ENCODE assay signal across 12 cellular contexts in genomic region chr16:83068686-83069085, GRCh38.
DNase-seq lines count a peak whose midpoint lies in the region; ATAC-seq, FAIRE-seq and TF ChIP-seq lines count a peak whose summit lies in the region.
"Had no signal": no experiment of that assay in that cellular context is flagged by ENCODE, and none has a peak within 500 bp of the region (broad histone marks: within the 10 kb centered on the region; RNA-seq: fewer than 3 reads in every experiment).

No MANE protein-coding gene starts in this region.

- CTCF ChIA-PET in HepG2 (lab: Yijun Ruan, JAX; ENCODE audit: low intra/inter-chr PET ratio, low total read pairs) = no interaction called here

- no peaks in the 10 kb centered on the region for H3K27me3 ChIP-seq in liver (ENCODE audit: control insufficient read depth in 4 of 4, insufficient read depth in 4 of 4, low read length in 3 of 4)
- H3K27me3 ChIP-seq in HepG2 (ENCODE audit: control insufficient read depth in 1 of 2, insufficient read depth in 2 of 2, low read length in 2 of 2) = no peaks in the 10 kb centered on the region
- H3K27me3 ChIP-seq in adipocyte (replicated peaks; ENCODE audit: control insufficient read depth, insufficient read depth, low read length) = no peaks in the 10 kb centered on the region
- no peaks in the 10 kb centered on the region for H3K27me3 ChIP-seq in aorta (ENCODE audit: control insufficient read depth in 1 of 2, insufficient read depth in 2 of 2, low read length in 1 of 2)
- no peaks in the 10 kb centered on the region for H3K27me3 ChIP-seq in BE2C

- H4K20me1 ChIP-seq in HepG2 (ENCODE audit: insufficient read depth, low read length) = no peaks in the 10 kb centered on the region

- TF ChIP-seq RAD21 in liver (IDR thresholded peaks at IDR 0.05) = peak; percentile 70 to 74
- TF ChIP-seq RAD21 in HepG2 (CRISPR knock-in tag; IDR thresholded peaks at IDR 0.05) = no peak

- no peak overlapping the region for H3K4me2 ChIP-seq in HepG2 (ENCODE audit: low read depth, low read length)

- TF ChIP-seq EP300 in HepG2 (IDR thresholded peaks at IDR 0.05; ENCODE audit: low read depth in 2 of 2, low read length in 2 of 2) (no peak), HepG2 (CRISPR knock-in tag; IDR thresholded peaks at IDR 0.05; ENCODE audit: borderline replicate concordance) (no peak)

- H3K9me3 ChIP-seq in liver (ENCODE audit: control insufficient read depth in 4 of 4, low read length in 3 of 4) = no peaks in the 10 kb centered on the region
- no peaks in the 10 kb centered on the region for H3K9me3 ChIP-seq in HepG2 (ENCODE audit: low read length)
- peaks cover 5% of the 10 kb centered on the region for H3K9me3 ChIP-seq in adipocyte (ENCODE audit: control insufficient read depth, low read length)
- H3K9me3 ChIP-seq in aorta (ENCODE audit: control insufficient read depth, low read length) = no peaks in the 10 kb centered on the region
- no peaks in the 10 kb centered on the region for H3K9me3 ChIP-seq in BE2C

- TF ChIP-seq CTCF in liver (IDR thresholded peaks at IDR 0.05; ENCODE audit: low read depth, low read length, missing input control) (no peak), HepG2 (CRISPR knock-in tag; IDR thresholded peaks at IDR 0.05) (no peak), BE2C (IDR thresholded peaks at IDR 0.05; ENCODE audit: low read depth, low read length) (no peak)

- intact Hi-C loops in HepG2 (cut with micrococcal nuclease; ENCODE audit: unreplicated experiment) = no loop called here
- intact Hi-C loops in aorta (cut with DNase I) = loop anchor here (1.0 to 10.0 kb wide), 4 partner anchors 304 to 464 kb away; no protein-coding TSS in a partner anchor

- no peaks in the 10 kb centered on the region for H3K4me1 ChIP-seq in liver (ENCODE audit: control insufficient read depth in 4 of 4, insufficient read depth in 4 of 4, low read length in 3 of 4)
- H3K4me1 ChIP-seq in HepG2 (ENCODE audit: insufficient read depth, low read length) = no peaks in the 10 kb centered on the region
- peaks cover 7% of the 10 kb centered on the region for H3K4me1 ChIP-seq in adipocyte (ENCODE audit: control insufficient read depth, insufficient read depth, low read length)
- peaks cover 6% of the 10 kb centered on the region in 2 donors for H3K4me1 ChIP-seq in aorta (ENCODE audit: control insufficient read depth in 1 of 2, insufficient read depth in 2 of 2, low read length in 2 of 2)
- no peaks in the 10 kb centered on the region for H3K4me1 ChIP-seq in BE2C

- H3K4me3 ChIP-seq in liver (ENCODE audit: low read depth in 1 of 3, low read length in 3 of 3) (no peak overlapping the region), HepG2 (replicated peaks in 1 of 3; ENCODE audit: insufficient read depth in 1 of 3, low read depth in 2 of 3, low read length in 3 of 3) (no peak overlapping the region), adipocyte (ENCODE audit: low read length) (no peak overlapping the region), aorta (ENCODE audit: low read length in 2 of 2) (no peak overlapping the region), BE2C (ENCODE audit: low read depth, low read length) (no peak overlapping the region)

- no peak for FAIRE-seq in HepG2 (lab: Jason Lieb, UNC)
- FAIRE-seq: frontal cortex had no signal

- 8% methylated on average over 1 of the region's 1 CpG for WGBS in liver
- 5% methylated on average over 1 of the region's 1 CpG for whole genome bisulfite sequencing in HepG2 (ENCODE audit: low lambda C conversion rate)
- WGBS in aorta, 2 donors = 0 to 4% methylated on average over 1 of the region's 1 CpG

- BruUV-seq in HepG2 (replicated peaks; lab: Mats Ljungman, UMichigan) = no TSS peak

- H3K79me2 ChIP-seq in HepG2 (ENCODE audit: insufficient read depth, low read length) = no peaks in the 10 kb centered on the region

- in situ Hi-C loops in HepG2 (cut with HindIII; ENCODE audit: extremely low pct_ligation_motif_present, low pct_unique_long_range_greater_than_20kb) = no loop called here

- POLR2A ChIA-PET in HepG2 (lab: Yijun Ruan, JAX) = no interaction called here

- ATAC-seq in HepG2 (no peak), aorta (ENCODE audit: low FRiP score) (peak; percentile 73), HG02642 (IDR thresholded peaks at IDR 0.05; ENCODE audit: poor library complexity, unreplicated experiment) (no peak)

- H3K27ac ChIP-seq in liver (ENCODE audit: low read depth in 1 of 2, low read length in 2 of 2) (no peak overlapping the region), HepG2 (ENCODE audit: extremely low read length, insufficient read depth, low read length) (no peak overlapping the region), aorta (ENCODE audit: low read depth in 1 of 2, low read length in 2 of 2) (no peak overlapping the region)

- no peak for TF ChIP-seq POLR2A in HepG2 (IDR thresholded peaks at IDR 0.05; ENCODE audit: insufficient read depth in 1 of 2, low read depth in 2 of 2, low read length in 2 of 2)

- H3K9ac ChIP-seq in liver (ENCODE audit: low read depth in 1 of 2, low read length in 2 of 2) (no peak overlapping the region), HepG2 (ENCODE audit: insufficient read depth, low read depth, low read length) (no peak overlapping the region), adipocyte (ENCODE audit: low read length) (no peak overlapping the region)

- H3K36me3 ChIP-seq in liver (ENCODE audit: control insufficient read depth in 4 of 4, insufficient read depth in 3 of 4, low read depth in 1 of 4, low read length in 3 of 4) = no peaks in the 10 kb centered on the region
- no peaks in the 10 kb centered on the region for H3K36me3 ChIP-seq in HepG2 (replicated peaks in 1 of 2; ENCODE audit: control insufficient read depth in 1 of 2, insufficient read depth in 2 of 2, low read length in 2 of 2)
- H3K36me3 ChIP-seq in adipocyte (ENCODE audit: control insufficient read depth, insufficient read depth, low read length, severe bottlenecking) = no peaks in the 10 kb centered on the region
- no peaks in the 10 kb centered on the region for H3K36me3 ChIP-seq in aorta (ENCODE audit: control insufficient read depth in 1 of 2, insufficient read depth in 2 of 2, low read length in 1 of 2)
- no peaks in the 10 kb centered on the region for H3K36me3 ChIP-seq in BE2C

- no peak for DNase-seq in HepG2 (ENCODE audit: low spot score)
- peak; percentile 60 for DNase-seq in adipocyte (ENCODE audit: low read depth)
- peak; percentile 8 for DNase-seq in hepatic stellate cell (ENCODE audit: low spot score)
- DNase-seq in aorta = no peak
- DNase-seq in BE2C = no peak
- DNase-seq in NCI-H187 treated with DMSO at 0.1 percent for 48 hours (lab: John Stamatoyannopoulos, UW) = no peak
- DNase-seq: C1 segment of cervical spinal cord; stimulated activated CD8-positive, alpha-beta memory T cell treated with anti-CD3 and anti-CD28 coated beads, Interleukin-4, amount 100 ng/mL, for 48 hours; T-helper 2 cell had no signal

- no peak overlapping the region for H2AFZ ChIP-seq in HepG2 (ENCODE audit: low read length)

TF ChIP-seq in liver, 16 proteins besides CTCF, POLR2A, EP300 and RAD21 (continues in another document):
- TF ChIP-seq FOXA2 (IDR thresholded peaks at IDR 0.05) (no peak), JUND (IDR thresholded peaks at IDR 0.05) (no peak), RXRA (IDR thresholded peaks at IDR 0.05) (no peak), NR2F2 (IDR thresholded peaks at IDR 0.05) (no peak), GABPA (IDR thresholded peaks at IDR 0.05 in 1 of 2, conservative IDR thresholded peaks at IDR 0.05 in 1 of 2) (no peak), HNF4A (conservative IDR thresholded peaks at IDR 0.05) (no peak), YY1 (IDR thresholded peaks at IDR 0.05) (no peak), TAF1 (conservative IDR thresholded peaks at IDR 0.05) (no peak), FOXA1 (IDR thresholded peaks at IDR 0.05) (no peak), SP1 (IDR thresholded peaks at IDR 0.05) (no peak)

TF ChIP-seq in HepG2, 621 proteins besides CTCF, POLR2A, EP300 and RAD21:
- TF ChIP-seq ZNF468 (CRISPR knock-in tag; IDR thresholded peaks at IDR 0.05) = no peak
- no peak for TF ChIP-seq ZNF136 (CRISPR knock-in tag; IDR thresholded peaks at IDR 0.05; ENCODE audit: low read depth)
- no peak for TF ChIP-seq TAF1 (CRISPR knock-in tag; IDR thresholded peaks at IDR 0.05)
- no peak for TF ChIP-seq ZNF577 (CRISPR knock-in tag; IDR thresholded peaks at IDR 0.05; ENCODE audit: borderline replicate concordance, low read depth)
- TF ChIP-seq KLF9 (CRISPR knock-in tag; IDR thresholded peaks at IDR 0.05; ENCODE audit: low read depth) = no peak
- TF ChIP-seq ZNF275 (CRISPR knock-in tag; IDR thresholded peaks at IDR 0.05; ENCODE audit: borderline replicate concordance) = no peak
- no peak for TF ChIP-seq ZBTB46 (CRISPR knock-in tag; IDR thresholded peaks at IDR 0.05; ENCODE audit: borderline replicate concordance)
- TF ChIP-seq NFYB (CRISPR knock-in tag; IDR thresholded peaks at IDR 0.05) = no peak
- no peak for TF ChIP-seq TCF7 (IDR thresholded peaks at IDR 0.05; ENCODE audit: low read depth)
- TF ChIP-seq ELF3 (CRISPR knock-in tag; IDR thresholded peaks at IDR 0.05) = no peak
- TF ChIP-seq MAFK (conservative IDR thresholded peaks at IDR 0.05 in 1 of 2, IDR thresholded peaks at IDR 0.05 in 1 of 2; ENCODE audit: low read length in 2 of 2) = no peak
- no peak for TF ChIP-seq ZKSCAN1 (IDR thresholded peaks at IDR 0.05; ENCODE audit: low read length)

Comparison
In these comparisons a context has a peak if more than half of its experiments do, and no peak if none do; other contexts are left out.
1. DNase-seq: peak in adipocyte (single experiment) and hepatic stellate cell (single experiment); none in HepG2 (single experiment), aorta (0 of 2), BE2C (single experiment) and NCI-H187 treated with DMSO at 0.1 percent for 48 hours (single experiment).